ENCODE assay signal across 8 cellular contexts in the genomic region with DNA sequence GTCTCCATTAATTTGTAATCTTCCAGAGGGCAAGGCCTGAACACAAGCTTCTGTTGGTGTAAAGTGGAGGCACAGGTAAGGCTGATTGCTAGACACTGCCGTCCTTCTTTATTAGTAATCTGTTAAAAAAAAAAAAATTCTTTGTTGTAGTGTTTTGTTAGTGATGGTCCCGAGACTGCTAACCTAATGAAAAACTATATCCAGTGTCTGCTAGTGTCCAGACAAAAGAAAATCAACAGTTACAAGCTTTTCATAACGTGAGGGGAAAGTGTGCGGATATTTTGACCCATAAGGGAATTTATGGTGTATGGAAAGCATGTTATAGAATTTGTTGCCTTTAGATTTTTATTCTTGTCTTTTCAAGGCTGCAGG.
DNase-seq lines count a peak whose midpoint lies in the region; ATAC-seq and TF ChIP-seq lines count a peak whose summit lies in the region.

No MANE protein-coding gene starts in this region.

- H3K4me1 ChIP-seq in HUES6 (ENCODE audit: control insufficient read depth, insufficient read depth, low read length) (peaks cover 20% of the 10 kb centered on the region), muscle layer of duodenum (ENCODE audit: control insufficient read depth in 1 of 2, insufficient read depth in 2 of 2, low read length in 2 of 2) (peaks cover 0 to 19% of the 10 kb centered on the region in 2 donors)

- DNase-seq in ACHN = peak; percentile 29
- no peak for DNase-seq in cardiac fibroblast (ENCODE audit: low read depth in 2 of 2)
- no peak for DNase-seq in C1 segment of cervical spinal cord (lab: John Stamatoyannopoulos, UW)
- DNase-seq in UCSD-AML1 (lab: John Stamatoyannopoulos, UW; ENCODE audit: unreplicated experiment) = no peak

- in situ Hi-C loops in ACHN (cut with HindIII; ENCODE audit: low pct_ligation_motif_present, low pct_unique_long_range_greater_than_20kb, low sequenced_read_pairs) = no loop called here

- H3K9ac ChIP-seq in HUES6 (ENCODE audit: low read length) = peak overlapping the region; percentile 65

- ATAC-seq in HG03280 (IDR thresholded peaks at IDR 0.05; ENCODE audit: unreplicated experiment) = no peak
- no peak for ATAC-seq in GM18909 (IDR thresholded peaks at IDR 0.05; ENCODE audit: poor library complexity, unreplicated experiment)

- no peak overlapping the region; the same call in 1 of the 2 replicates for H3K27ac ChIP-seq in HUES6 (ENCODE audit: low read depth, low read length)
- peak overlapping the region; percentile 97 for H3K27ac ChIP-seq in muscle layer of duodenum (ENCODE audit: low read length)

- H3K4me3 ChIP-seq in HUES6 (ENCODE audit: low read depth, low read length) (peak overlapping the region; percentile 60), cardiac fibroblast (replicated peaks in 1 of 2; ENCODE audit: low read depth in 2 of 2, low read length in 2 of 2) (peak overlapping the region; percentile 66 to 69), muscle layer of duodenum (ENCODE audit: low read depth in 1 of 2, low read length in 2 of 2) (peak overlapping the region; percentile 65 to 88)

- no peaks in the 10 kb centered on the region for H3K36me3 ChIP-seq in HUES6 (ENCODE audit: control insufficient read depth, insufficient read depth, low read length)
- peaks cover 0 to 5% of the 10 kb centered on the region in 2 donors for H3K36me3 ChIP-seq in muscle layer of duodenum (ENCODE audit: control insufficient read depth in 1 of 2, insufficient read depth in 2 of 2, low read length in 2 of 2)

- TF ChIP-seq CTCF in cardiac fibroblast (IDR thresholded peaks at IDR 0.05; ENCODE audit: low read depth, low read length) = no peak

- H3K27me3 ChIP-seq in HUES6 (ENCODE audit: control insufficient read depth, insufficient read depth, low read length) = no peaks in the 10 kb centered on the region; the same call in 1 of the 2 replicates
- no peaks in the 10 kb centered on the region for H3K27me3 ChIP-seq in muscle layer of duodenum (ENCODE audit: low read depth, low read length)

- H3K9me3 ChIP-seq in HUES6 (ENCODE audit: control insufficient read depth, insufficient read depth, low read depth, low read length) (no peaks in the 10 kb centered on the region), muscle layer of duodenum (ENCODE audit: control insufficient read depth in 1 of 2, low read length in 2 of 2) (no peaks in the 10 kb centered on the region)
